16 cellular contexts compared by ENCODE assay signal in the genomic region with DNA sequence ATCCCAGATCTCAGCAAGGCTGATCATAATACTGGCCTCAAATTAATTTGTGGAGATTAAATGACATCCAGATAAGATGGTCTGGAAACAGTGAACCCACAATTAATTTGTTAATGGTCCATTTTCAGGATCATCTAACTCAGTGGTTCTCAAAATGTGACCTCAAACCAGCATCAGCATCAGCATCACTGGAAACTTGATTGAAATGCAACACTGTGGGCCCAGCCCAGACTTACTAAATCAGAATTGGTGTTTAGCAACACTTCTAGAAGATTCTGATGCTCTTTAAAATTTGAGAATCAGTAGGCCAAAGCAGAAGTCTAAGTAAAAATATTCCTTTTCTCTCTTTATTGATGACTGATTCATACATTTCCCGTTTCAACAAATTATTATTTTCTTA. TPM values are rescaled to one million over a fixed set of nuclear protein-coding genes. Genes with fewer than 3 reads are reported as not detected.
A peak's percentile ranks its signal among the peaks of the same experiment; 100 is the strongest.
DNase-seq lines count a peak whose midpoint lies in the region; ATAC-seq and TF ChIP-seq lines count a peak whose summit lies in the region.
"Had no signal": no experiment of that assay in that cellular context is flagged by ENCODE, and none has a peak within 500 bp of the region (broad histone marks: within the 10 kb centered on the region; RNA-seq: fewer than 3 reads in every experiment).

No MANE protein-coding gene starts in this region.

- H3K9me3 ChIP-seq in heart right ventricle (no peaks in the 10 kb centered on the region), sigmoid colon (no peaks in the 10 kb centered on the region), uterus (no peaks in the 10 kb centered on the region)

- no peak for DNase-seq in epithelial cell of prostate (ENCODE audit: low read depth, low spot score)
- no peak for DNase-seq in heart right ventricle
- no peak for DNase-seq in sigmoid colon
- no peak for DNase-seq in uterus
- DNase-seq in iPS-NIHi11 (ENCODE audit: low spot score), result no peak
- DNase-seq in MCF 10A (ENCODE audit: unreplicated experiment), result no peak
- no peak for DNase-seq in anterior cingulate cortex (lab: John Stamatoyannopoulos, UW)
- DNase-seq: KBM-7, NCI-H1048, NCI-H146, NCI-H2081, NCI-H510A treated with DMSO at 0.1 percent for 48 hours, NCI-H82 had no signal

- H3K27me3 ChIP-seq in heart right ventricle, result peaks cover 0 to 23% (median 6%) of the 10 kb centered on the region in 7 donors
- H3K27me3 ChIP-seq in sigmoid colon, result no peaks in the 10 kb centered on the region
- H3K27me3 ChIP-seq in uterus, result no peaks in the 10 kb centered on the region

- H3K9me3 Mint-ChIP-seq in MCF 10A (ENCODE audit: unreplicated experiment), result no peaks in the 10 kb centered on the region
- H3K9me3 Mint-ChIP-seq: HFFc6 had no signal

- H3K36me3 ChIP-seq in heart right ventricle (no peaks in the 10 kb centered on the region), sigmoid colon (no peaks in the 10 kb centered on the region), uterus (no peaks in the 10 kb centered on the region)

- intact Hi-C loops in heart right ventricle (cut with DNase I), result no loop called here
- intact Hi-C loops in sigmoid colon (cut with DNase I), result no loop called here
- intact Hi-C loops in uterus (cut with DNase I; ENCODE audit: low total_unique reads), result no loop called here
- intact Hi-C loops in MCF 10A (cut with micrococcal nuclease), result no loop called here

- H3K27me3 Mint-ChIP-seq in MCF 10A (ENCODE audit: insufficient read depth, unreplicated experiment), result no peaks in the 10 kb centered on the region

- peaks cover 32% of the 10 kb centered on the region for H3K4me1 Mint-ChIP-seq in MCF 10A (ENCODE audit: insufficient read depth, unreplicated experiment)

- H3K27ac Mint-ChIP-seq in MCF 10A (ENCODE audit: low read depth, unreplicated experiment), result no peak overlapping the region
- H3K27ac Mint-ChIP-seq: HFFc6 had no signal

- no peak overlapping the region for H3K4me3 Mint-ChIP-seq in MCF 10A (ENCODE audit: unreplicated experiment)
- H3K4me3 Mint-ChIP-seq: HFFc6 had no signal

- no peak for TF ChIP-seq CTCF in heart right ventricle (IDR thresholded peaks at IDR 0.05)
- no peak for TF ChIP-seq CTCF in sigmoid colon (IDR thresholded peaks at IDR 0.05)
- no peak for TF ChIP-seq CTCF in uterus (IDR thresholded peaks at IDR 0.05)
- no peak for TF ChIP-seq CTCF in MCF 10A (IDR thresholded peaks at IDR 0.05; ENCODE audit: unreplicated experiment)

- POLR2A ChIA-PET in MCF 10A (lab: Yijun Ruan, JAX), result interaction anchor here (0.9 to 1.5 kb wide), 4 partner anchors 12 to 196 kb away, joined by 3 to 5 read pairs (median 4); partner anchors contain the start of gene KRT6A

- no peaks in the 10 kb centered on the region for H3K36me3 Mint-ChIP-seq in MCF 10A (ENCODE audit: insufficient read depth, unreplicated experiment)

- ATAC-seq in heart right ventricle, result peak in 6 of 8 donors; percentile 30 to 54 (median 34)

- WGBS in heart right ventricle, 2 donors, result 76 to 97% methylated on average over 1 of the region's 1 CpG
- 88 to 92% methylated on average over 1 of the region's 1 CpG for WGBS in sigmoid colon, 2 donors

- H3K4me1 ChIP-seq in heart right ventricle (peaks cover 0 to 21% (median 9%) of the 10 kb centered on the region in 9 donors), sigmoid colon (peaks cover 0 to 37% (median 25%) of the 10 kb centered on the region in 4 donors), uterus (peaks cover 0 to 10% of the 10 kb centered on the region in 2 donors)

- H3K27ac ChIP-seq in epithelial cell of prostate (peak overlapping the region; percentile 34), heart right ventricle (peak overlapping the region in 9 of 10 donors; percentile 37 to 78 (median 64)), sigmoid colon (peak overlapping the region; percentile 53 to 78 (median 62)), uterus (peak overlapping the region; percentile 62 to 73)
- H3K27ac ChIP-seq: C4-2B had no signal

- TF ChIP-seq POLR2A in sigmoid colon (IDR thresholded peaks at IDR 0.05) (no peak), uterus (IDR thresholded peaks at IDR 0.05) (no peak)

- CTCF ChIA-PET in MCF 10A (lab: Yijun Ruan, JAX), result interaction anchor here (1.1 kb wide), 1 partner anchor 14 kb away, joined by 5 read pairs; no protein-coding TSS in a partner anchor

- H3K4me3 ChIP-seq in heart right ventricle (no peak overlapping the region), sigmoid colon (no peak overlapping the region), uterus (no peak overlapping the region)

- TF ChIP-seq EP300 in sigmoid colon (IDR thresholded peaks at IDR 0.05), result no peak

- BruUV-seq in MCF 10A (replicated peaks; lab: Mats Ljungman, UMichigan), result no TSS peak

RNA-seq across cellular contexts. Expression of gene KRT82, which starts 10.7 kb away (rescaled TPM):
- total RNA-seq in heart right ventricle (not detected), sigmoid colon (not detected), uterus (not detected), MCF 10A (2022) (not detected in 2 replicates)
- polyA plus RNA-seq in heart right ventricle (not detected), sigmoid colon (under 1 TPM in 1 of 3 donors, not detected in 2; 0.03 TPM)
- total RNA-seq: A673, HFFc6 had no signal

RNA-seq across cellular contexts. Expression of gene KRT75, which starts 17.4 kb away (rescaled TPM):
- not detected for total RNA-seq in heart right ventricle
- not detected for polyA plus RNA-seq in heart right ventricle
- not detected for total RNA-seq in sigmoid colon
- under 1 TPM in 1 of 3 donors, not detected in 2; 0.04 TPM for polyA plus RNA-seq in sigmoid colon
- total RNA-seq in uterus, result not detected
- total RNA-seq in MCF 10A (2022), result not detected in 2 replicates
- total RNA-seq: A673, HFFc6 had no signal

RNA-seq across cellular contexts. Expression of gene KRT84, which starts 31.3 kb away (rescaled TPM):
- total RNA-seq in heart right ventricle (not detected), sigmoid colon (not detected), uterus (under 1 TPM in 1 of 4 donors, not detected in 3; 0.14 TPM), MCF 10A (2022) (not detected in 2 replicates)
- polyA plus RNA-seq in heart right ventricle (not detected), sigmoid colon (not detected)
- total RNA-seq: A673, HFFc6 had no signal

RNA-seq across cellular contexts. Expression of gene KRT6B, which starts 35.2 kb away (rescaled TPM):
- total RNA-seq in heart right ventricle, result not detected
- polyA plus RNA-seq in heart right ventricle, result under 1 TPM in 1 of 2 donors, not detected in 1; 0.06 TPM
- not detected for total RNA-seq in sigmoid colon
- polyA plus RNA-seq in sigmoid colon, result under 1 TPM in 2 of 3 donors, not detected in 1; 0.60 to 0.61 TPM
- not detected for total RNA-seq in uterus
- 2.3 and 3.3 TPM in 2 replicates for total RNA-seq in MCF 10A (2022)
- total RNA-seq: A673, HFFc6 had no signal

RNA-seq across cellular contexts. Expression of gene KRT85, which starts 49.5 kb away (rescaled TPM):
- total RNA-seq in heart right ventricle (not detected), sigmoid colon (not detected), uterus (under 1 TPM in 1 of 4 donors, not detected in 3; 0.76 TPM), MCF 10A (2022) (0.23 TPM in 1 of 2 replicates, not detected in the other)
- polyA plus RNA-seq in heart right ventricle (not detected), sigmoid colon (not detected)
- total RNA-seq: A673, HFFc6 had no signal
